16 cellular contexts compared by ENCODE assay signal in genomic region chr11:7927635-7928034, GRCh38. TPM values are rescaled to one million over a fixed set of nuclear protein-coding genes. Genes with fewer than 3 reads are reported as not detected.
DNase-seq lines count a peak whose midpoint lies in the region; ATAC-seq, FAIRE-seq and TF ChIP-seq lines count a peak whose summit lies in the region.
"Had no signal": no experiment of that assay in that cellular context is flagged by ENCODE, and none has a peak within 500 bp of the region (broad histone marks: within the 10 kb centered on the region; RNA-seq: fewer than 3 reads in every experiment).

No MANE protein-coding gene starts in this region.

- no peak overlapping the region for H3K4me3 ChIP-seq in fibroblast of mammary gland (ENCODE audit: control insufficient read depth, low read depth, low read length)
- H3K4me3 ChIP-seq: transverse colon had no signal

- in situ Hi-C loops in G401 (cut with HindIII; ENCODE audit: low sequenced_read_pairs): no loop called here

- TF ChIP-seq POLR2A in H54 (IDR thresholded peaks at IDR 0.05; ENCODE audit: low read depth, low read length) (no peak), GM18505 (IDR thresholded peaks at IDR 0.05; ENCODE audit: borderline replicate concordance, extremely low read depth, insufficient read depth, insufficient read length) (no peak)

- TF ChIP-seq CTCF in fibroblast of mammary gland (conservative IDR thresholded peaks at IDR 0.05; ENCODE audit: control insufficient read depth, insufficient read depth, low read depth, low read length): no peak

- DNase-seq in H54 (ENCODE audit: insufficient read length, low spot score) (no peak), MV-4-11 (lab: John Stamatoyannopoulos, UW) (peak; percentile 55), fibroblast of mammary gland (ENCODE audit: low read depth) (peak; percentile 59), G401 (ENCODE audit: low spot score) (no peak)
- DNase-seq: activated CD8-positive, alpha-beta memory T cell treated with anti-CD3 and anti-CD28 coated beads for 24 hours; activated effector memory CD4-positive, alpha-beta T cell treated with Interleukin-2 at 50 U/mL for 16 hours; anterior cingulate cortex; DMS53; head of caudate nucleus; NCI-H2081; stimulated activated naive CD4-positive, alpha-beta T cell; transverse colon had no signal

- no peak for ATAC-seq in GM18505 (IDR thresholded peaks at IDR 0.05; ENCODE audit: unreplicated experiment)

- peak; percentile 82 for FAIRE-seq in H54 (lab: Jason Lieb, UNC)
- FAIRE-seq: islet of Langerhans had no signal

RNA-seq across cellular contexts. Expression of gene OR10A6, which starts 3.4 kb away (rescaled TPM):
- not detected in 2 replicates for total RNA-seq in G401 (2014; rRNA removed; shearing (Covaris generic))
- total RNA-seq: natural killer cell treated with Interleukin-12 subunit alpha and Interleukin-12 subunit beta and Interleukin-15 and Interleukin-18, amount 100 ng/mL, for 72 hours; progenitor cell of endocrine pancreas; transverse colon had no signal

RNA-seq across cellular contexts. Expression of gene OR10A3, which starts 13.9 kb away (rescaled TPM):
- not detected in 2 replicates for total RNA-seq in G401 (2014; rRNA removed; shearing (Covaris generic))
- total RNA-seq: natural killer cell treated with Interleukin-12 subunit alpha and Interleukin-12 subunit beta and Interleukin-15 and Interleukin-18, amount 100 ng/mL, for 72 hours; progenitor cell of endocrine pancreas; transverse colon had no signal

RNA-seq across cellular contexts. Expression of gene NLRP10, which starts 37.6 kb away (rescaled TPM):
- not detected in 2 replicates for total RNA-seq in G401 (2014; rRNA removed; shearing (Covaris generic))
- total RNA-seq: natural killer cell treated with Interleukin-12 subunit alpha and Interleukin-12 subunit beta and Interleukin-15 and Interleukin-18, amount 100 ng/mL, for 72 hours; progenitor cell of endocrine pancreas; transverse colon had no signal

RNA-seq across cellular contexts. Expression of gene EIF3F, which starts 59.5 kb away (rescaled TPM):
- total RNA-seq in G401 (2014; rRNA removed; shearing (Covaris generic)): 1,056 and 1,145 TPM in 2 replicates

Comparison
In these comparisons a context has a peak if more than half of its experiments do, and no peak if none do; other contexts are left out.
1. DNase-seq: peak in MV-4-11 (single experiment) and fibroblast of mammary gland (single experiment); none in H54 (single experiment) and G401 (single experiment).